In genomic region chr10:14974153-14974998, GRCh38 we compare ENCODE assay signal across 4 cellular contexts. TPM values are rescaled to one million over a fixed set of nuclear protein-coding genes. Genes with fewer than 3 reads are reported as not detected.
"Had no signal": no experiment of that assay in that cellular context is flagged by ENCODE, and none has a peak within 500 bp of the region (broad histone marks: within the 10 kb centered on the region; RNA-seq: fewer than 3 reads in every experiment).

No MANE protein-coding gene starts in this region.

RNA-seq across cellular contexts. Expression of gene MEIG1, which starts 15.2 kb away (rescaled TPM):
- total RNA-seq: NCI-H460, Peyer's patch, Right ventricle myocardium superior, SJSA1 had no signal
